In the genomic region with DNA sequence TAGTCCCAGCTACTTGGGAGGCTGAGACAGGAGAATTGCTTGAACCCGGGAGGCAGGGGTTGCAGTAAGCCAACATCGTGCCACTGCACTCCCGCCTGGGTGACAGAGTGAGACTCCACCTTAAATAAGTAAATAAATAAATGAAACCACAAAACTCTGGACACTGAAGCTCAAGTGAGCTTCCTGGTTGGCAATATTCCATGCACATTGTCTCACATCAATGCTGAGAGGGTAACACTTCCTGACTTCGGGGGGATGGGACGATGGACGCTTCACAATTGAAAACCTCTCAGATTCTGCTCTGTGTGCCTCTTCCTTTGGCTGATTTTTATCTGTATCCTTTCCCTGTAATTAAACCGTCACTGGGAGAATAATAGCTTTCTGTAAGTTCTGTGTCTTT, we compare ENCODE assay signal across 17 cellular contexts.
A peak's percentile ranks its signal among the peaks of the same experiment; 100 is the strongest.
DNase-seq lines count a peak whose midpoint lies in the region; ATAC-seq and TF ChIP-seq lines count a peak whose summit lies in the region.
"Had no signal": no experiment of that assay in that cellular context is flagged by ENCODE, and none has a peak within 500 bp of the region (broad histone marks: within the 10 kb centered on the region; RNA-seq: fewer than 3 reads in every experiment).

No MANE protein-coding gene starts in this region.

- peaks cover 5% of the 10 kb centered on the region for H3K9me3 Mint-ChIP-seq in endothelial cell (ENCODE audit: unreplicated experiment)
- H3K9me3 Mint-ChIP-seq in immature natural killer cell: peaks cover 0 to 2% (median 0%) of the 10 kb centered on the region in 6 donors

- no peak for TF ChIP-seq POLR2A in stomach (IDR thresholded peaks at IDR 0.05)

- H3K79me2 ChIP-seq in SK-N-SH (ENCODE audit: insufficient read depth): no peaks in the 10 kb centered on the region

- H3K27ac ChIP-seq in SK-N-SH (ENCODE audit: low read depth in 2 of 2, low read length in 1 of 2): no peak overlapping the region
- no peak overlapping the region for H3K27ac ChIP-seq in stomach
- H3K27ac ChIP-seq: esophagus squamous epithelium, lower lobe of right lung had no signal

- H3K4me3 ChIP-seq in SK-N-SH (ENCODE audit: low read depth in 2 of 2, low read length in 1 of 2) (no peak overlapping the region), stomach (no peak overlapping the region)
- H3K4me3 ChIP-seq: esophagus squamous epithelium, lower lobe of right lung had no signal

- H3K9me3 ChIP-seq in SK-N-SH (no peaks in the 10 kb centered on the region), stomach (peaks cover 0 to 17% (median 5%) of the 10 kb centered on the region in 4 donors)
- H3K9me3 ChIP-seq: esophagus squamous epithelium had no signal

- CTCF ChIA-PET in SK-N-SH (lab: Yijun Ruan, JAX): no interaction called here

- peaks cover 6% of the 10 kb centered on the region for H3K4me1 Mint-ChIP-seq in endothelial cell (ENCODE audit: unreplicated experiment)
- no peaks in the 10 kb centered on the region for H3K4me1 Mint-ChIP-seq in immature natural killer cell

- no peaks in the 10 kb centered on the region for H3K27me3 Mint-ChIP-seq in endothelial cell (ENCODE audit: unreplicated experiment)
- peaks cover 4 to 18% (median 9%) of the 10 kb centered on the region in 3 donors for H3K27me3 Mint-ChIP-seq in immature natural killer cell (ENCODE audit: low read depth in 3 of 3)

- TF ChIP-seq CTCF in SK-N-SH (IDR thresholded peaks at IDR 0.05) (no peak), endothelial cell (IDR thresholded peaks at IDR 0.05; ENCODE audit: unreplicated experiment) (no peak), stomach (IDR thresholded peaks at IDR 0.05) (no peak)

- intact Hi-C loops in stomach (cut with DNase I; ENCODE audit: low total_unique reads): no loop called here
- intact Hi-C loops in head of caudate nucleus (cut with DNase I): no loop called here

- H3K9me2 ChIP-seq in SK-N-SH: no peaks in the 10 kb centered on the region

- no peak for TF ChIP-seq RAD21 in SK-N-SH (IDR thresholded peaks at IDR 0.05; ENCODE audit: low read length)

- no peaks in the 10 kb centered on the region for H3K27me3 ChIP-seq in SK-N-SH (ENCODE audit: insufficient read depth)
- no peaks in the 10 kb centered on the region for H3K27me3 ChIP-seq in stomach
- H3K27me3 ChIP-seq: esophagus squamous epithelium had no signal

- H3K4me1 ChIP-seq in SK-N-SH (ENCODE audit: control insufficient read depth in 1 of 2, insufficient read depth in 2 of 2, low read depth in 1 of 2, low read length in 1 of 2): no peaks in the 10 kb centered on the region
- H3K4me1 ChIP-seq in stomach: peaks cover 0 to 10% (median 2%) of the 10 kb centered on the region in 4 donors
- H3K4me1 ChIP-seq: esophagus squamous epithelium, lower lobe of right lung had no signal

- H3F3A ChIP-seq in SK-N-SH (replicated peaks; ENCODE audit: insufficient read depth): no peaks in the 10 kb centered on the region

- WGBS in SK-N-SH (ENCODE audit: low lambda C conversion rate): 22% methylated on average over 7 of the region's 7 CpGs
- 40 to 60% (median 52%) methylated on average over 7 of the region's 7 CpGs for WGBS in stomach, 5 donors

- H4K20me1 ChIP-seq in SK-N-SH (ENCODE audit: insufficient read depth): no peaks in the 10 kb centered on the region

- H3K9ac ChIP-seq in SK-N-SH: no peak overlapping the region

- H2AFZ ChIP-seq in SK-N-SH (ENCODE audit: low read depth): peak overlapping the region; percentile 29; the same call in 1 of the 2 replicates

- POLR2A ChIA-PET in SK-N-SH (lab: Yijun Ruan, JAX): no interaction called here

- peaks cover 3% of the 10 kb centered on the region for H3K36me3 Mint-ChIP-seq in endothelial cell (ENCODE audit: low read depth, unreplicated experiment)
- no peaks in the 10 kb centered on the region for H3K36me3 Mint-ChIP-seq in immature natural killer cell

- ATAC-seq in SK-N-SH treated with all-trans-retinoic acid at 6 μM for 48 hours (no peak), HG02852 (IDR thresholded peaks at IDR 0.05; ENCODE audit: unreplicated experiment) (no peak)
- ATAC-seq: lower lobe of right lung, WTC11 had no signal

- H3K27ac Mint-ChIP-seq in endothelial cell (ENCODE audit: unreplicated experiment) (peak overlapping the region; percentile 34), immature natural killer cell (no peak overlapping the region)
- H3K27ac Mint-ChIP-seq: CD8-positive, alpha-beta memory T cell; WTC11 had no signal

- H3K36me3 ChIP-seq in SK-N-SH (replicated peaks in 1 of 2; ENCODE audit: control insufficient read depth in 1 of 2, insufficient read depth in 2 of 2, low read length in 1 of 2) (no peaks in the 10 kb centered on the region), stomach (no peaks in the 10 kb centered on the region)
- H3K36me3 ChIP-seq: esophagus squamous epithelium, lower lobe of right lung had no signal

- peak overlapping the region; percentile 52; the same call in 1 of the 2 replicates for H3K4me2 ChIP-seq in SK-N-SH

- no peak for TF ChIP-seq EP300 in SK-N-SH (IDR thresholded peaks at IDR 0.05; ENCODE audit: borderline replicate concordance in 1 of 2, low read depth in 1 of 2, low read length in 1 of 2)
- TF ChIP-seq EP300 in stomach (IDR thresholded peaks at IDR 0.05): no peak

- no peak for DNase-seq in SK-N-SH
- peak; percentile 52 for DNase-seq in NCI-H345 (lab: John Stamatoyannopoulos, UW)
- no peak for DNase-seq in endothelial cell (ENCODE audit: low spot score)
- peak; percentile 25 for DNase-seq in stomach
- no peak for DNase-seq in head of caudate nucleus
- DNase-seq in immature natural killer cell: no peak
- DNase-seq: 8988T; activated CD8-positive, alpha-beta memory T cell treated with anti-CD3 and anti-CD28 coated beads, Interleukin-2, amount 50 U/mL, for 48 hours; CD8-positive, alpha-beta memory T cell; esophagus squamous epithelium; lower lobe of right lung; NCI-H82; small intestine; substantia nigra had no signal

- peak overlapping the region; percentile 17 for H3K4me3 Mint-ChIP-seq in endothelial cell (ENCODE audit: unreplicated experiment)
- no peak overlapping the region for H3K4me3 Mint-ChIP-seq in immature natural killer cell
- H3K4me3 Mint-ChIP-seq: CD8-positive, alpha-beta memory T cell; WTC11 had no signal

TF ChIP-seq in SK-N-SH, 30 proteins besides CTCF, POLR2A, EP300 and RAD21:
- TF ChIP-seq FOXM1 (IDR thresholded peaks at IDR 0.05; ENCODE audit: low read depth): no peak
- TF ChIP-seq GABPA (IDR thresholded peaks at IDR 0.05; ENCODE audit: low read depth): no peak
- TF ChIP-seq, protein P1, sequence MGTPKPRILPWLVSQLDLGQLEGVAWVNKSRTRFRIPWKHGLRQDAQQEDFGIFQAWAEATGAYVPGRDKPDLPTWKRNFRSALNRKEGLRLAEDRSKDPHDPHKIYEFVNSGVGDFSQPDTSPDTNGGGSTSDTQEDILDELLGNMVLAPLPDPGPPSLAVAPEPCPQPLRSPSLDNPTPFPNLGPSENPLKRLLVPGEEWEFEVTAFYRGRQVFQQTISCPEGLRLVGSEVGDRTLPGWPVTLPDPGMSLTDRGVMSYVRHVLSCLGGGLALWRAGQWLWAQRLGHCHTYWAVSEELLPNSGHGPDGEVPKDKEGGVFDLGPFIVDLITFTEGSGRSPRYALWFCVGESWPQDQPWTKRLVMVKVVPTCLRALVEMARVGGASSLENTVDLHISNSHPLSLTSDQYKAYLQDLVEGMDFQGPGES (IDR thresholded peaks at IDR 0.05; ENCODE audit: low read depth, low read length): no peak
- no peak for TF ChIP-seq ELF1 (IDR thresholded peaks at IDR 0.05)

TF ChIP-seq in SK-N-SH treated with all-trans-retinoic acid at 6 μM for 48 hours, 23 proteins besides CTCF, POLR2A, EP300 and RAD21:
- TF ChIP-seq BACH2 (CRISPR knock-in tag; IDR thresholded peaks at IDR 0.05; ENCODE audit: borderline replicate concordance) (no peak), ZC3H10 (CRISPR knock-in tag; IDR thresholded peaks at IDR 0.05) (no peak), PPARA (CRISPR knock-in tag; IDR thresholded peaks at IDR 0.05; ENCODE audit: borderline replicate concordance) (no peak), SNAI2 (CRISPR knock-in tag; IDR thresholded peaks at IDR 0.05) (no peak), ZFP30 (CRISPR knock-in tag; IDR thresholded peaks at IDR 0.05) (no peak), TOX (CRISPR knock-in tag; IDR thresholded peaks at IDR 0.05; ENCODE audit: borderline replicate concordance) (no peak), ARNTL (CRISPR knock-in tag; IDR thresholded peaks at IDR 0.05; ENCODE audit: borderline replicate concordance, low read depth) (no peak), PATZ1 (CRISPR knock-in tag; IDR thresholded peaks at IDR 0.05; ENCODE audit: borderline replicate concordance) (no peak), GLIS3 (CRISPR knock-in tag; IDR thresholded peaks at IDR 0.05) (no peak), OSR1 (CRISPR knock-in tag; IDR thresholded peaks at IDR 0.05) (no peak), ESRRG (CRISPR knock-in tag; IDR thresholded peaks at IDR 0.05) (no peak), CSDC2 (CRISPR knock-in tag; IDR thresholded peaks at IDR 0.05) (no peak), ISL1 (CRISPR knock-in tag; IDR thresholded peaks at IDR 0.05) (no peak)
- TF ChIP-seq, protein P2, sequence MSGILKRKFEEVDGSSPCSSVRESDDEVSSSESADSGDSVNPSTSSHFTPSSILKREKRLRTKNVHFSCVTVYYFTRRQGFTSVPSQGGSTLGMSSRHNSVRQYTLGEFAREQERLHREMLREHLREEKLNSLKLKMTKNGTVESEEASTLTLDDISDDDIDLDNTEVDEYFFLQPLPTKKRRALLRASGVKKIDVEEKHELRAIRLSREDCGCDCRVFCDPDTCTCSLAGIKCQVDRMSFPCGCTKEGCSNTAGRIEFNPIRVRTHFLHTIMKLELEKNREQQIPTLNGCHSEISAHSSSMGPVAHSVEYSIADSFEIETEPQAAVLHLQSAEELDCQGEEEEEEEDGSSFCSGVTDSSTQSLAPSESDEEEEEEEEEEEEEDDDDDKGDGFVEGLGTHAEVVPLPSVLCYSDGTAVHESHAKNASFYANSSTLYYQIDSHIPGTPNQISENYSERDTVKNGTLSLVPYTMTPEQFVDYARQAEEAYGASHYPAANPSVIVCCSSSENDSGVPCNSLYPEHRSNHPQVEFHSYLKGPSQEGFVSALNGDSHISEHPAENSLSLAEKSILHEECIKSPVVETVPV (CRISPR knock-in tag; IDR thresholded peaks at IDR 0.05): no peak

Comparison
In these comparisons a context has a peak if more than half of its experiments do, and no peak if none do; other contexts are left out.
1. DNase-seq: peak in NCI-H345 (single experiment) and stomach (single experiment); none in SK-N-SH (single experiment), endothelial cell (single experiment), head of caudate nucleus (0 of 42) and immature natural killer cell (0 of 3).